ENCODE assay signal across 33 cellular contexts in genomic region chr2:102093662-102094061, GRCh38. TPM values are rescaled to one million over a fixed set of nuclear protein-coding genes. Genes with fewer than 3 reads are reported as not detected.
"Had no signal": no experiment of that assay in that cellular context is flagged by ENCODE, and none has a peak within 500 bp of the region (broad histone marks: within the 10 kb centered on the region; RNA-seq: fewer than 3 reads in every experiment).

No MANE protein-coding gene starts in this region.

- H3K27me3 ChIP-seq: adrenal gland, body of pancreas, breast epithelium had no signal

- H3K36me3 ChIP-seq: adrenal gland, breast epithelium, WERI-Rb-1 had no signal

- H3K4me3 Mint-ChIP-seq: activated CD4-positive, alpha-beta memory T cell treated with anti-CD3 and anti-CD28 coated beads, Interleukin-2, amount 10 ng/mL, durations not matched to agents 7 days and 5 days; activated CD8-positive, alpha-beta memory T cell treated with anti-CD3 and anti-CD28 coated beads, Interleukin-2, amount 10 ng/mL, durations not matched to agents 7 days and 5 days; activated T-helper 17 cell treated with anti-CD3 and anti-CD28 coated beads, Interleukin-2, amount 50 U/mL, for 72 hours had no signal

- H3K27ac ChIP-seq: adrenal gland, body of pancreas, breast epithelium, PC-9, RWPE1, WERI-Rb-1 had no signal

- H3K4me1 ChIP-seq: body of pancreas, breast epithelium had no signal

- H3K4me3 ChIP-seq: adrenal gland, body of pancreas, breast epithelium, PC-9 had no signal

- H3K4me2 ChIP-seq: PC-9 had no signal

- H2AFZ ChIP-seq: PC-9 had no signal

- H3K9me3 ChIP-seq: adrenal gland, body of pancreas, breast epithelium had no signal

- DNase-seq: activated CD4-positive, alpha-beta memory T cell treated with anti-CD3 and anti-CD28 coated beads, Interleukin-2, amount 10 ng/mL, durations not matched to agents 7 days and 5 days; activated CD4-positive, alpha-beta T cell treated with anti-CD3 and anti-CD28 coated beads for 1 hour; activated CD4-positive, alpha-beta T cell treated with anti-CD3 and anti-CD28 coated beads for 48 hours; activated CD4-positive, CD25-positive, alpha-beta regulatory T cell; activated CD8-positive, alpha-beta memory T cell treated with anti-CD3 and anti-CD28 coated beads for 24 hours; activated CD8-positive, alpha-beta memory T cell treated with anti-CD3 and anti-CD28 coated beads, Interleukin-2, amount 10 ng/mL, durations not matched to agents 7 days and 5 days; activated CD8-positive, alpha-beta memory T cell treated with anti-CD3 and anti-CD28 coated beads, Interleukin-2, amount 50 U/mL, for 48 hours; activated effector memory CD4-positive, alpha-beta T cell treated with anti-CD3 and anti-CD28 coated beads, Interleukin-2, amount 50 U/mL, for 16 hours; activated naive CD4-positive, alpha-beta T cell; activated naive CD4-positive, alpha-beta T cell treated with anti-CD3 and anti-CD28 coated beads, Interleukin-2, amount 50 U/mL, for 16 hours; activated T-cell treated with anti-CD3 and anti-CD28 coated beads, Interleukin-2, amount 50 U/mL, for 48 hours; adrenal gland; body of pancreas; NCI-H1092 treated with DMSO at 0.1 percent for 48 hours; NCI-H1417; NCI-H146; NCI-H187; NCI-H2029 treated with DMSO at 0.1 percent for 48 hours; NCI-H2107; NCI-H2171; NCI-H510A; NCI-H526; NCI-H748 treated with DMSO at 0.1 percent for 48 hours; NK-92 treated with Interleukin-12 subunit alpha and Interleukin-12 subunit beta, amount 100 ng/mL, for 24 hours; PC-9; SW 1271; T1000; WERI-Rb-1 had no signal

- H3K4me1 Mint-ChIP-seq: activated CD4-positive, alpha-beta memory T cell treated with anti-CD3 and anti-CD28 coated beads, Interleukin-2, amount 10 ng/mL, durations not matched to agents 7 days and 5 days; activated CD8-positive, alpha-beta memory T cell treated with anti-CD3 and anti-CD28 coated beads, Interleukin-2, amount 10 ng/mL, durations not matched to agents 7 days and 5 days; activated T-helper 17 cell treated with anti-CD3 and anti-CD28 coated beads, Interleukin-2, amount 50 U/mL, for 72 hours had no signal

- H3K27me3 Mint-ChIP-seq: activated T-helper 17 cell treated with anti-CD3 and anti-CD28 coated beads, Interleukin-2, amount 50 U/mL, for 72 hours had no signal

- ATAC-seq: activated CD8-positive, alpha-beta memory T cell treated with anti-CD3 and anti-CD28 coated beads, Interleukin-2, amount 10 ng/mL, durations not matched to agents 7 days and 5 days; activated T-helper 17 cell treated with anti-CD3 and anti-CD28 coated beads, Interleukin-2, amount 50 U/mL, for 72 hours; body of pancreas; Right ventricle myocardium inferior had no signal

- H3K27ac Mint-ChIP-seq: activated CD4-positive, alpha-beta memory T cell treated with anti-CD3 and anti-CD28 coated beads, Interleukin-2, amount 10 ng/mL, durations not matched to agents 7 days and 5 days; activated CD8-positive, alpha-beta memory T cell treated with anti-CD3 and anti-CD28 coated beads, Interleukin-2, amount 10 ng/mL, durations not matched to agents 7 days and 5 days; activated T-helper 17 cell treated with anti-CD3 and anti-CD28 coated beads, Interleukin-2, amount 50 U/mL, for 72 hours had no signal

RNA-seq across cellular contexts. Expression of gene IL1R1, which starts 48.9 kb away (rescaled TPM):
- total RNA-seq: OCI-LY7 had no signal
